Comparison of ENCODE assay signal across 29 cellular contexts in genomic region chr12:53187145-53187899, GRCh38. TPM values are rescaled to one million over a fixed set of nuclear protein-coding genes. Genes with fewer than 3 reads are reported as not detected.
DNase-seq lines count a peak whose midpoint lies in the region; ATAC-seq, FAIRE-seq and TF ChIP-seq lines count a peak whose summit lies in the region.
"Had no signal": no experiment of that assay in that cellular context is flagged by ENCODE, and none has a peak within 500 bp of the region (broad histone marks: within the 10 kb centered on the region; RNA-seq: fewer than 3 reads in every experiment).

No MANE protein-coding gene starts in this region.

- H3K36me3 ChIP-seq in CD8-positive, alpha-beta T cell (ENCODE audit: insufficient read depth, low read length), result peaks cover 65% of the 10 kb centered on the region
- peaks cover 70% of the 10 kb centered on the region for H3K36me3 ChIP-seq in K562 (ENCODE audit: control insufficient read depth, insufficient read depth, low read length)

- peaks cover 35% of the 10 kb centered on the region for H3K4me1 ChIP-seq in CD8-positive, alpha-beta T cell (ENCODE audit: insufficient read depth, low read length)
- peaks cover 9 to 15% of the 10 kb centered on the region in 2 experiments; a peak in 4 of 5 replicates for H3K4me1 ChIP-seq in K562 (replicated peaks in 1 of 2; ENCODE audit: control insufficient read depth in 2 of 2, insufficient read depth in 2 of 2, low read length in 2 of 2)

- peaks cover 15% of the 10 kb centered on the region for H3K79me2 ChIP-seq in K562 (ENCODE audit: control insufficient read depth, insufficient read depth, low read length)

- no peak for TF ChIP-seq RAD21 in K562 (CRISPR knock-in tag; conservative IDR thresholded peaks at IDR 0.05 in 1 of 2, IDR thresholded peaks at IDR 0.05 in 1 of 2)

- H3K9ac ChIP-seq in K562 (ENCODE audit: insufficient read depth in 1 of 2, low read depth in 2 of 2, low read length in 2 of 2), result no peak overlapping the region
- H3K9ac ChIP-seq: SK-N-SH had no signal

- no peaks in the 10 kb centered on the region for H3K9me3 Mint-ChIP-seq in activated CD4-positive, alpha-beta memory T cell treated with anti-CD3 and anti-CD28 coated beads for 36 hours
- H3K9me3 Mint-ChIP-seq in activated CD4-positive, alpha-beta memory T cell treated with anti-CD3 and anti-CD28 coated beads, Interleukin-2, amount 10 ng/mL, durations not matched to agents 7 days and 5 days, result no peaks in the 10 kb centered on the region
- no peaks in the 10 kb centered on the region for H3K9me3 Mint-ChIP-seq in CD8-positive, alpha-beta T cell
- H3K9me3 Mint-ChIP-seq in naive thymus-derived CD8-positive, alpha-beta T cell, result no peaks in the 10 kb centered on the region
- H3K9me3 Mint-ChIP-seq: brain, nephron progenitor cell had no signal

- TF ChIP-seq EP300 in K562 (IDR thresholded peaks at IDR 0.05; ENCODE audit: low read length), result no peak

- H3K27ac ChIP-seq in CD8-positive, alpha-beta T cell (ENCODE audit: low read depth, low read length), result no peak overlapping the region
- H3K27ac ChIP-seq in K562 (ENCODE audit: extremely low read depth, low read depth, low read length), result no peak overlapping the region
- H3K27ac ChIP-seq: A549, upper lobe of left lung had no signal

- H3K4me3 Mint-ChIP-seq in activated CD4-positive, alpha-beta memory T cell treated with anti-CD3 and anti-CD28 coated beads for 36 hours, result no peak overlapping the region
- H3K4me3 Mint-ChIP-seq in activated CD4-positive, alpha-beta memory T cell treated with anti-CD3 and anti-CD28 coated beads, Interleukin-2, amount 10 ng/mL, durations not matched to agents 7 days and 5 days, result no peak overlapping the region
- H3K4me3 Mint-ChIP-seq in CD8-positive, alpha-beta T cell, result no peak overlapping the region
- H3K4me3 Mint-ChIP-seq in naive thymus-derived CD8-positive, alpha-beta T cell, result no peak overlapping the region
- H3K4me3 Mint-ChIP-seq: brain, nephron progenitor cell had no signal

- peak overlapping the region; percentile 1 for H3K27ac Mint-ChIP-seq in activated CD4-positive, alpha-beta memory T cell treated with anti-CD3 and anti-CD28 coated beads for 36 hours
- no peak overlapping the region for H3K27ac Mint-ChIP-seq in activated CD4-positive, alpha-beta memory T cell treated with anti-CD3 and anti-CD28 coated beads, Interleukin-2, amount 10 ng/mL, durations not matched to agents 7 days and 5 days
- peak overlapping the region; percentile 22 for H3K27ac Mint-ChIP-seq in CD8-positive, alpha-beta T cell
- peak overlapping the region in 7 of 10 donors; percentile 14 to 62 (median 40) for H3K27ac Mint-ChIP-seq in naive thymus-derived CD8-positive, alpha-beta T cell
- H3K27ac Mint-ChIP-seq: brain had no signal

- FAIRE-seq in K562 (lab: Jason Lieb, UNC), result no peak
- FAIRE-seq: A549 had no signal

- intact Hi-C loops in activated CD4-positive, alpha-beta memory T cell treated with anti-CD3 and anti-CD28 coated beads for 36 hours (cut with micrococcal nuclease), result no loop called here
- intact Hi-C loops in CD8-positive, alpha-beta T cell (cut with DNase I, micrococcal nuclease), result loop anchor here in 1 of 2 experiments (10.0 kb wide), 1 partner anchor 1233 kb away; the partner anchor contains the start of gene ACVR1B
- intact Hi-C loops in K562 (cut with micrococcal nuclease), result no loop called here

- H3K4me1 Mint-ChIP-seq in activated CD4-positive, alpha-beta memory T cell treated with anti-CD3 and anti-CD28 coated beads for 36 hours (ENCODE audit: low read depth), result peaks cover 27% of the 10 kb centered on the region
- peaks cover 40% of the 10 kb centered on the region for H3K4me1 Mint-ChIP-seq in activated CD4-positive, alpha-beta memory T cell treated with anti-CD3 and anti-CD28 coated beads, Interleukin-2, amount 10 ng/mL, durations not matched to agents 7 days and 5 days
- H3K4me1 Mint-ChIP-seq in CD8-positive, alpha-beta T cell (ENCODE audit: low read depth), result peaks cover 52% of the 10 kb centered on the region
- H3K4me1 Mint-ChIP-seq in naive thymus-derived CD8-positive, alpha-beta T cell, result peaks cover 23 to 64% (median 59%) of the 10 kb centered on the region in 4 donors

- H3K4me3 ChIP-seq in CD8-positive, alpha-beta T cell (ENCODE audit: low read depth, low read length), result no peak overlapping the region
- H3K4me3 ChIP-seq in K562, result no peak overlapping the region
- H3K4me3 ChIP-seq: A549, upper lobe of left lung had no signal

- in situ Hi-C loops in K562 (cut with MboI), result loop anchor here (10.0 kb wide), 1 partner anchor 763 kb away; no protein-coding TSS in a partner anchor

- no TSS peak for BruUV-seq in K562 (replicated peaks; lab: Mats Ljungman, UMichigan)

- TF ChIP-seq CTCF in CD8-positive, alpha-beta T cell (IDR thresholded peaks at IDR 0.05), result no peak
- no peak for TF ChIP-seq CTCF in K562 (IDR thresholded peaks at IDR 0.05 in 2 of 3, conservative IDR thresholded peaks at IDR 0.05 in 1 of 3; ENCODE audit: insufficient read depth in 2 of 3, low read depth in 1 of 3, low read length in 3 of 3)

- H3K36me3 Mint-ChIP-seq in activated CD4-positive, alpha-beta memory T cell treated with anti-CD3 and anti-CD28 coated beads for 36 hours, result peaks cover 55% of the 10 kb centered on the region
- peaks cover 85% of the 10 kb centered on the region for H3K36me3 Mint-ChIP-seq in activated CD4-positive, alpha-beta memory T cell treated with anti-CD3 and anti-CD28 coated beads, Interleukin-2, amount 10 ng/mL, durations not matched to agents 7 days and 5 days (ENCODE audit: low read depth)
- H3K36me3 Mint-ChIP-seq in CD8-positive, alpha-beta T cell, result peaks cover 92% of the 10 kb centered on the region
- H3K36me3 Mint-ChIP-seq in naive thymus-derived CD8-positive, alpha-beta T cell, result peaks cover 0 to 85% (median 9%) of the 10 kb centered on the region in 3 donors

- CTCF ChIA-PET in activated CD4-positive, alpha-beta memory T cell treated with anti-CD3 and anti-CD28 coated beads for 36 hours (lab: Charles Lee), result interaction anchor here (0.5 to 6.6 kb wide), 9 partner anchors 12 to 258 kb away, joined by 3 to 53 read pairs (median 4); no protein-coding TSS in a partner anchor
- CTCF ChIA-PET in activated CD4-positive, alpha-beta memory T cell treated with anti-CD3 and anti-CD28 coated beads, Interleukin-2, amount 10 ng/mL, durations not matched to agents 7 days and 5 days (lab: Charles Lee), result interaction anchor here (0.9 to 5.0 kb wide), 6 partner anchors 11 to 122 kb away, joined by 3 to 20 read pairs (median 6); no protein-coding TSS in a partner anchor
- CTCF ChIA-PET in CD8-positive, alpha-beta T cell (lab: Charles Lee), result interaction anchor here (0.6 to 4.7 kb wide), 18 partner anchors 8 to 158 kb away, joined by 3 to 34 read pairs (median 4); partner anchors contain the start of genes AAAS and ESPL1
- CTCF ChIA-PET in K562 (lab: Yijun Ruan, JAX; ENCODE audit: low intra/inter-chr PET ratio), result no interaction called here

- no peak for ATAC-seq in CD8-positive, alpha-beta T cell
- no peak for ATAC-seq in K562
- no peak for ATAC-seq in naive thymus-derived CD8-positive, alpha-beta T cell
- no peak for ATAC-seq in HG03457 (IDR thresholded peaks at IDR 0.05; ENCODE audit: unreplicated experiment)
- no peak for ATAC-seq in HG03175 (IDR thresholded peaks at IDR 0.05; ENCODE audit: unreplicated experiment)
- ATAC-seq in GM21390 (IDR thresholded peaks at IDR 0.05; ENCODE audit: unreplicated experiment), result no peak
- ATAC-seq: A549, HCT116, left cardiac atrium, Right ventricle myocardium inferior had no signal

- H3K27me3 Mint-ChIP-seq in activated CD4-positive, alpha-beta memory T cell treated with anti-CD3 and anti-CD28 coated beads for 36 hours, result no peaks in the 10 kb centered on the region
- no peaks in the 10 kb centered on the region for H3K27me3 Mint-ChIP-seq in activated CD4-positive, alpha-beta memory T cell treated with anti-CD3 and anti-CD28 coated beads, Interleukin-2, amount 10 ng/mL, durations not matched to agents 7 days and 5 days
- H3K27me3 Mint-ChIP-seq in CD8-positive, alpha-beta T cell (ENCODE audit: low read depth), result no peaks in the 10 kb centered on the region
- no peaks in the 10 kb centered on the region for H3K27me3 Mint-ChIP-seq in naive thymus-derived CD8-positive, alpha-beta T cell
- H3K27me3 Mint-ChIP-seq: brain had no signal

- no peaks in the 10 kb centered on the region for H3K27me3 ChIP-seq in CD8-positive, alpha-beta T cell (ENCODE audit: insufficient read depth, low read length)
- H3K27me3 ChIP-seq in K562 (ENCODE audit: control insufficient read depth in 2 of 2, insufficient read depth in 2 of 2, low read length in 2 of 2), result no peaks in the 10 kb centered on the region
- H3K27me3 ChIP-seq: upper lobe of left lung had no signal

- WGBS in K562 (ENCODE audit: insufficient coverage, low coverage, missing lambda C conversion rate), result 84% methylated on average over 15 of the region's 15 CpGs

- no peaks in the 10 kb centered on the region for H3K9me3 ChIP-seq in CD8-positive, alpha-beta T cell (ENCODE audit: low read length)
- H3K9me3 ChIP-seq in K562 (replicated peaks; ENCODE audit: control insufficient read depth, insufficient read depth, low read depth, low read length), result no peaks in the 10 kb centered on the region; the same call in 1 of the 2 replicates
- H3K9me3 ChIP-seq: A549, SK-N-SH, upper lobe of left lung had no signal

- DNase-seq in activated CD4-positive, alpha-beta memory T cell treated with anti-CD3 and anti-CD28 coated beads for 36 hours, result no peak
- DNase-seq in activated CD4-positive, alpha-beta memory T cell treated with anti-CD3 and anti-CD28 coated beads, Interleukin-2, amount 10 ng/mL, durations not matched to agents 7 days and 5 days, result no peak
- no peak for DNase-seq in CD8-positive, alpha-beta T cell
- peak in 1 of 4 experiments; percentile 3 for DNase-seq in K562 (ENCODE audit: extremely low read depth in 1 of 4, low spot score in 3 of 4)
- no peak for DNase-seq in naive thymus-derived CD8-positive, alpha-beta T cell
- DNase-seq: activated CD4-positive, CD25-positive, alpha-beta regulatory T cell; activated naive CD4-positive, alpha-beta T cell; AML-193; amniotic stem cell; DMS53; hippocampal formation; left cardiac atrium; NCI-H1436 treated with DMSO at 0.1 percent for 48 hours; NCI-H345; NCI-H69; nephron progenitor cell; SK-N-SH; stimulated activated CD4-positive, alpha-beta T cell treated with anti-CD3 and anti-CD28 coated beads, Interleukin-4, amount 100 ng/mL, for 4 hours; upper lobe of left lung had no signal

- H3K9me1 ChIP-seq in K562 (ENCODE audit: control insufficient read depth, insufficient read depth, low read length), result no peaks in the 10 kb centered on the region

- TF ChIP-seq POLR2A in K562 (conservative IDR thresholded peaks at IDR 0.05), result no peak

- H2AFZ ChIP-seq in K562 (ENCODE audit: low read depth, low read length), result no peak overlapping the region

- POLR2A ChIA-PET in activated CD4-positive, alpha-beta memory T cell treated with anti-CD3 and anti-CD28 coated beads for 36 hours (lab: Charles Lee), result interaction anchor here (0.9 to 3.1 kb wide), 2 partner anchors 12 to 16 kb away, joined by 3 to 15 read pairs; no protein-coding TSS in a partner anchor
- POLR2A ChIA-PET in activated CD4-positive, alpha-beta memory T cell treated with anti-CD3 and anti-CD28 coated beads, Interleukin-2, amount 10 ng/mL, durations not matched to agents 7 days and 5 days (lab: Charles Lee), result interaction anchor here (0.6 to 15.2 kb wide), 12 partner anchors 8 to 134 kb away, joined by 3 to 263 read pairs (median 4); partner anchors contain the start of genes AAAS, ITGB7 and MYG1
- POLR2A ChIA-PET in CD8-positive, alpha-beta T cell (lab: Charles Lee), result interaction anchor here (0.5 to 2.1 kb wide), 10 partner anchors 9 to 292 kb away, joined by 3 to 10 read pairs (median 4); partner anchors contain the start of genes PFDN5 and SOAT2
- POLR2A ChIA-PET in K562 (lab: Yijun Ruan, JAX), result interaction anchor here (0.8 to 2.1 kb wide), 12 partner anchors 8 to 134 kb away, joined by 3 to 11 read pairs (median 4); partner anchors contain the start of genes AAAS, ESPL1 and ITGB7
- POLR2A ChIA-PET in naive thymus-derived CD8-positive, alpha-beta T cell (lab: Charles Lee), result interaction anchor here (0.6 to 17.2 kb wide), 8 partner anchors 14 to 139 kb away, joined by 3 to 338 read pairs (median 3); partner anchors contain the start of genes ESPL1 and ITGB7

- no peak overlapping the region for H3K4me2 ChIP-seq in K562 (ENCODE audit: insufficient read depth, low read length)
- H3K4me2 ChIP-seq: A549, SK-N-SH had no signal

- peaks cover 4% of the 10 kb centered on the region; the same call in 1 of the 2 replicates for H4K20me1 ChIP-seq in K562 (replicated peaks; ENCODE audit: control insufficient read depth, insufficient read depth, low read length)

RNA-seq across cellular contexts. Expression of gene CSAD, which starts 6.6 kb away (rescaled TPM):
- 10 to 100 TPM; 21.4 to 23.7 TPM for total RNA-seq in activated CD4-positive, alpha-beta memory T cell treated with anti-CD3 and anti-CD28 coated beads for 36 hours
- 10 to 100 TPM; 28.6 to 31.0 TPM for total RNA-seq in activated CD4-positive, alpha-beta memory T cell treated with anti-CD3 and anti-CD28 coated beads, Interleukin-2, amount 10 ng/mL, durations not matched to agents 7 days and 5 days
- total RNA-seq in CD8-positive, alpha-beta T cell, result 10 to 100 TPM; 28.0 to 29.6 TPM
- 97.5 and 106 TPM in 2 replicates for total RNA-seq in K562 (2011; cell fraction: chromatin; rRNA removed; ENCODE audit: low replicate concordance)
- total RNA-seq in K562 (2011; cell fraction: nucleolus; rRNA removed), result 53.5 and 54.7 TPM in 2 replicates
- total RNA-seq in K562 (2011; cell fraction: nucleoplasm; rRNA removed), result 60.6 and 65.8 TPM in 2 replicates
- 8.1 and 8.5 TPM in 2 replicates for total RNA-seq in K562 (2014; rRNA removed)
- total RNA-seq in K562 (2014; rRNA removed; fragmentation: Illumina TruSeq; extraction: Trizol), result 5.7 and 8.1 TPM in 2 replicates
- 6.7 and 7.0 TPM in 2 replicates for total RNA-seq in K562 (2015; rRNA removed; fragmentation: Illumina TruSeq; extraction: Trizol)
- 10.3 and 10.9 TPM in 2 replicates for total RNA-seq in K562 (2021)
- polyA plus RNA-seq in K562 (2011; rRNA removed), result 19.6 and 26.6 TPM in 2 replicates
- polyA plus RNA-seq in K562 (2011; cell fraction: cytosol; rRNA removed), result 5.5 and 11.5 TPM in 2 replicates
- 109 and 129 TPM in 2 replicates for polyA plus RNA-seq in K562 (2011; cell fraction: nucleus; rRNA removed)
- polyA plus RNA-seq in K562 (2012), result 7.6 and 29.6 TPM in 2 replicates
- polyA plus RNA-seq in K562 (2014; fragmentation: Illumina TruSeq; extraction: Trizol), result 11.1 and 16.8 TPM in 2 replicates
- polyA plus RNA-seq in K562 (2014; fragmentation: Nextera tagmentation; extraction: Ambion mirVana), result 1 to 10 TPM; 1.8 to 2.4 TPM
- 17.1 TPM in 2 replicates for polyA plus RNA-seq in K562 (2014; rRNA removed)
- polyA minus RNA-seq in K562 (2011; rRNA and poly(A)+ RNA removed), result 6.1 and 7.9 TPM in 2 replicates
- polyA minus RNA-seq in K562 (2011; cell fraction: cytosol; rRNA and poly(A)+ RNA removed), result 6.1 TPM in 1 of 2 replicates, not detected in the other
- polyA minus RNA-seq in K562 (2011; cell fraction: nucleus; rRNA and poly(A)+ RNA removed), result 14.8 and 19.5 TPM in 2 replicates
- total RNA-seq in naive thymus-derived CD8-positive, alpha-beta T cell, result 10 to 100 TPM; 50.8 to 53.4 TPM
- 1 to 10 TPM; 1.1 to 1.3 (median 1.2) TPM for polyA plus RNA-seq in naive thymus-derived CD8-positive, alpha-beta T cell

RNA-seq across cellular contexts. Expression of gene ZNF740, which starts 6.8 kb away (rescaled TPM):
- total RNA-seq in activated CD4-positive, alpha-beta memory T cell treated with anti-CD3 and anti-CD28 coated beads for 36 hours, result 10 to 100 TPM; 32.6 to 37.5 TPM
- 10 to 100 TPM; 33.7 to 45.5 TPM for total RNA-seq in activated CD4-positive, alpha-beta memory T cell treated with anti-CD3 and anti-CD28 coated beads, Interleukin-2, amount 10 ng/mL, durations not matched to agents 7 days and 5 days
- total RNA-seq in CD8-positive, alpha-beta T cell, result 10 to 100 TPM; 24.8 to 24.9 TPM
- 77.6 and 121 TPM in 2 replicates for total RNA-seq in K562 (2011; cell fraction: chromatin; rRNA removed; ENCODE audit: low replicate concordance)
- 62.2 and 65.9 TPM in 2 replicates for total RNA-seq in K562 (2011; cell fraction: nucleolus; rRNA removed)
- total RNA-seq in K562 (2011; cell fraction: nucleoplasm; rRNA removed), result 76.6 and 88.8 TPM in 2 replicates
- total RNA-seq in K562 (2014; rRNA removed), result 15.1 and 16.1 TPM in 2 replicates
- 18.6 and 19.9 TPM in 2 replicates for total RNA-seq in K562 (2014; rRNA removed; fragmentation: Illumina TruSeq; extraction: Trizol)
- 13.3 and 13.6 TPM in 2 replicates for total RNA-seq in K562 (2015; rRNA removed; fragmentation: Illumina TruSeq; extraction: Trizol)
- total RNA-seq in K562 (2021), result 39.6 and 46.4 TPM in 2 replicates
- 33.1 and 34.9 TPM in 2 replicates for polyA plus RNA-seq in K562 (2011; rRNA removed)
- 9.6 and 17.0 TPM in 2 replicates for polyA plus RNA-seq in K562 (2011; cell fraction: cytosol; rRNA removed)
- 89.9 and 103 TPM in 2 replicates for polyA plus RNA-seq in K562 (2011; cell fraction: nucleus; rRNA removed)
- polyA plus RNA-seq in K562 (2012), result 12.8 and 21.6 TPM in 2 replicates
- 19.2 and 21.0 TPM in 2 replicates for polyA plus RNA-seq in K562 (2014; fragmentation: Illumina TruSeq; extraction: Trizol)
- polyA plus RNA-seq in K562 (2014; fragmentation: Nextera tagmentation; extraction: Ambion mirVana), result 1 to 10 TPM in 1 of 2 experiments, under 1 TPM in 1; 0.57 to 1.4 TPM
- polyA plus RNA-seq in K562 (2014; rRNA removed), result 20.6 and 22.1 TPM in 2 replicates
- polyA minus RNA-seq in K562 (2011; rRNA and poly(A)+ RNA removed), result 32.3 and 37.3 TPM in 2 replicates
- polyA minus RNA-seq in K562 (2011; cell fraction: cytosol; rRNA and poly(A)+ RNA removed), result 8.2 and 9.2 TPM in 2 replicates
- polyA minus RNA-seq in K562 (2011; cell fraction: nucleus; rRNA and poly(A)+ RNA removed), result 45.2 and 63.6 TPM in 2 replicates
- 100 to 1,000 TPM; 112 to 113 TPM for total RNA-seq in naive thymus-derived CD8-positive, alpha-beta T cell
- 1 to 10 TPM; 2.8 to 3.5 (median 3.1) TPM for polyA plus RNA-seq in naive thymus-derived CD8-positive, alpha-beta T cell

RNA-seq across cellular contexts. Expression of gene ITGB7, which starts 19.7 kb away (rescaled TPM):
- total RNA-seq in activated CD4-positive, alpha-beta memory T cell treated with anti-CD3 and anti-CD28 coated beads for 36 hours, result 100 to 1,000 TPM; 168 to 169 TPM
- 100 to 1,000 TPM; 780 to 786 TPM for total RNA-seq in activated CD4-positive, alpha-beta memory T cell treated with anti-CD3 and anti-CD28 coated beads, Interleukin-2, amount 10 ng/mL, durations not matched to agents 7 days and 5 days
- total RNA-seq in CD8-positive, alpha-beta T cell, result 100 to 1,000 TPM; 107 to 108 TPM
- 1.7 and 4.1 TPM in 2 replicates for total RNA-seq in K562 (2011; cell fraction: chromatin; rRNA removed; ENCODE audit: low replicate concordance)
- total RNA-seq in K562 (2011; cell fraction: nucleolus; rRNA removed), result 3.6 and 8.2 TPM in 2 replicates
- total RNA-seq in K562 (2011; cell fraction: nucleoplasm; rRNA removed), result 2.3 and 2.7 TPM in 2 replicates
- 1.3 and 1.9 TPM in 2 replicates for total RNA-seq in K562 (2014; rRNA removed)
- total RNA-seq in K562 (2014; rRNA removed; fragmentation: Illumina TruSeq; extraction: Trizol), result 0.41 and 0.55 TPM in 2 replicates
- total RNA-seq in K562 (2015; rRNA removed; fragmentation: Illumina TruSeq; extraction: Trizol), result 0.54 and 0.64 TPM in 2 replicates
- 2.0 and 3.5 TPM in 2 replicates for total RNA-seq in K562 (2021)
- 0.98 and 1.5 TPM in 2 replicates for polyA plus RNA-seq in K562 (2011; rRNA removed)
- polyA plus RNA-seq in K562 (2011; cell fraction: cytosol; rRNA removed), result 1.2 and 2.2 TPM in 2 replicates
- polyA plus RNA-seq in K562 (2011; cell fraction: nucleus; rRNA removed), result 3.1 and 4.5 TPM in 2 replicates
- 0.82 and 1.4 TPM in 2 replicates for polyA plus RNA-seq in K562 (2012)
- polyA plus RNA-seq in K562 (2014; fragmentation: Illumina TruSeq; extraction: Trizol), result 0.57 and 0.67 TPM in 2 replicates
- polyA plus RNA-seq in K562 (2014; fragmentation: Nextera tagmentation; extraction: Ambion mirVana), result under 1 TPM; 0.06 to 0.10 TPM
- polyA plus RNA-seq in K562 (2014; rRNA removed), result 1.2 and 1.9 TPM in 2 replicates
- 1.2 and 1.3 TPM in 2 replicates for polyA minus RNA-seq in K562 (2011; rRNA and poly(A)+ RNA removed)
- 0.95 and 2.7 TPM in 2 replicates for polyA minus RNA-seq in K562 (2011; cell fraction: cytosol; rRNA and poly(A)+ RNA removed)
- 0.89 and 1.2 TPM in 2 replicates for polyA minus RNA-seq in K562 (2011; cell fraction: nucleus; rRNA and poly(A)+ RNA removed)
- 100 to 1,000 TPM; 353 to 362 TPM for total RNA-seq in naive thymus-derived CD8-positive, alpha-beta T cell
- 100 to 1,000 TPM; 202 to 219 (median 206) TPM for polyA plus RNA-seq in naive thymus-derived CD8-positive, alpha-beta T cell
- total RNA-seq: cerebellum, lung microvascular endothelial cell, pulmonary artery endothelial cell had no signal

RNA-seq across cellular contexts. Expression of gene RARG, which starts 44.7 kb away (rescaled TPM):
- 10 to 100 TPM; 21.8 to 25.2 TPM for total RNA-seq in activated CD4-positive, alpha-beta memory T cell treated with anti-CD3 and anti-CD28 coated beads for 36 hours
- total RNA-seq in activated CD4-positive, alpha-beta memory T cell treated with anti-CD3 and anti-CD28 coated beads, Interleukin-2, amount 10 ng/mL, durations not matched to agents 7 days and 5 days, result 10 to 100 TPM; 46.1 to 47.4 TPM
- 10 to 100 TPM; 16.1 to 16.5 TPM for total RNA-seq in CD8-positive, alpha-beta T cell
- 6.1 and 17.7 TPM in 2 replicates for total RNA-seq in K562 (2011; cell fraction: chromatin; rRNA removed; ENCODE audit: low replicate concordance)
- total RNA-seq in K562 (2011; cell fraction: nucleolus; rRNA removed), result 8.7 and 10.3 TPM in 2 replicates
- total RNA-seq in K562 (2011; cell fraction: nucleoplasm; rRNA removed), result 5.0 and 7.3 TPM in 2 replicates
- total RNA-seq in K562 (2014; rRNA removed) (1.9 and 3.3 TPM in 2 replicates), K562 (2014; rRNA removed; fragmentation: Illumina TruSeq; extraction: Trizol) (1.8 and 3.1 TPM in 2 replicates), K562 (2015; rRNA removed; fragmentation: Illumina TruSeq; extraction: Trizol) (3.8 and 4.7 TPM in 2 replicates), K562 (2021) (7.6 and 9.4 TPM in 2 replicates)
- polyA plus RNA-seq in K562 (2011; rRNA removed) (4.1 and 4.7 TPM in 2 replicates), K562 (2014; fragmentation: Illumina TruSeq; extraction: Trizol) (6.0 and 7.8 TPM in 2 replicates), K562 (2014; fragmentation: Nextera tagmentation; extraction: Ambion mirVana) (under 1 TPM; 0.18 to 0.36 TPM), K562 (2014; rRNA removed) (4.9 and 6.5 TPM in 2 replicates)
- polyA plus RNA-seq in K562 (2011; cell fraction: cytosol; rRNA removed), result 4.7 and 7.6 TPM in 2 replicates
- 10.9 and 15.3 TPM in 2 replicates for polyA plus RNA-seq in K562 (2011; cell fraction: nucleus; rRNA removed)
- polyA plus RNA-seq in K562 (2012), result 3.6 and 5.4 TPM in 2 replicates
- polyA minus RNA-seq in K562 (2011; rRNA and poly(A)+ RNA removed), result 4.7 and 5.7 TPM in 2 replicates
- polyA minus RNA-seq in K562 (2011; cell fraction: cytosol; rRNA and poly(A)+ RNA removed), result 5.7 and 9.6 TPM in 2 replicates
- polyA minus RNA-seq in K562 (2011; cell fraction: nucleus; rRNA and poly(A)+ RNA removed), result 3.6 and 7.6 TPM in 2 replicates
- total RNA-seq in naive thymus-derived CD8-positive, alpha-beta T cell, result 10 to 100 TPM; 57.8 to 60.4 TPM
- polyA plus RNA-seq in naive thymus-derived CD8-positive, alpha-beta T cell, result 10 to 100 TPM in 1 of 3 donors, 1 to 10 TPM in 2; 1.6 to 12.7 (median 3.8) TPM

Comparison
In these comparisons a context has a peak if more than half of its experiments do, and no peak if none do; other contexts are left out.
1. RNA of gene ITGB7, which starts 19.7 kb away (total RNA-seq): 780 to 786 TPM in activated CD4-positive, alpha-beta memory T cell treated with anti-CD3 and anti-CD28 coated beads, Interleukin-2, amount 10 ng/mL, durations not matched to agents 7 days and 5 days, 353 to 362 TPM in naive thymus-derived CD8-positive, alpha-beta T cell, 168 to 169 TPM in activated CD4-positive, alpha-beta memory T cell treated with anti-CD3 and anti-CD28 coated beads for 36 hours and 107 to 108 TPM in CD8-positive, alpha-beta T cell; 0.41 to 8.2 TPM in K562; every median in the first group is over 10 times any median in the second.